Comparison of ENCODE assay signal across 2 cellular contexts in genomic region chr5:178625679-178626483, GRCh38.
TF ChIP-seq lines count a peak whose summit lies in the region.

No MANE protein-coding gene starts in this region.

TF ChIP-seq in GM23338, 12 proteins besides CTCF, POLR2A, EP300 and RAD21:
- no peak for TF ChIP-seq ZNF114 (CRISPR knock-in tag; IDR thresholded peaks at IDR 0.05)
- no peak for TF ChIP-seq NANOG (IDR thresholded peaks at IDR 0.05; ENCODE audit: borderline replicate concordance)
- no peak for TF ChIP-seq ZNF331 (CRISPR knock-in tag; IDR thresholded peaks at IDR 0.05; ENCODE audit: low read depth)
- no peak for TF ChIP-seq STAT1 (IDR thresholded peaks at IDR 0.05; ENCODE audit: unreplicated experiment)
- TF ChIP-seq EZH2phosphoT487 (IDR thresholded peaks at IDR 0.05; ENCODE audit: unreplicated experiment): no peak

TF ChIP-seq in GM12878, 131 proteins besides CTCF, POLR2A, EP300 and RAD21:
- TF ChIP-seq EGR1 (IDR thresholded peaks at IDR 0.05; ENCODE audit: borderline replicate concordance in 1 of 2, low read depth in 2 of 2, low read length in 2 of 2) (no peak), CBFB (IDR thresholded peaks at IDR 0.05; ENCODE audit: low read depth) (peak; percentile 5; the same call in 1 of the 2 replicates), HDAC2 (IDR thresholded peaks at IDR 0.05) (no peak), SMAD5 (IDR thresholded peaks at IDR 0.05; ENCODE audit: low read depth) (no peak)
TF ChIP-seq in GM12878: peak in this region for 1.
